Comparison of ENCODE assay signal across 12 cellular contexts in the genomic region with DNA sequence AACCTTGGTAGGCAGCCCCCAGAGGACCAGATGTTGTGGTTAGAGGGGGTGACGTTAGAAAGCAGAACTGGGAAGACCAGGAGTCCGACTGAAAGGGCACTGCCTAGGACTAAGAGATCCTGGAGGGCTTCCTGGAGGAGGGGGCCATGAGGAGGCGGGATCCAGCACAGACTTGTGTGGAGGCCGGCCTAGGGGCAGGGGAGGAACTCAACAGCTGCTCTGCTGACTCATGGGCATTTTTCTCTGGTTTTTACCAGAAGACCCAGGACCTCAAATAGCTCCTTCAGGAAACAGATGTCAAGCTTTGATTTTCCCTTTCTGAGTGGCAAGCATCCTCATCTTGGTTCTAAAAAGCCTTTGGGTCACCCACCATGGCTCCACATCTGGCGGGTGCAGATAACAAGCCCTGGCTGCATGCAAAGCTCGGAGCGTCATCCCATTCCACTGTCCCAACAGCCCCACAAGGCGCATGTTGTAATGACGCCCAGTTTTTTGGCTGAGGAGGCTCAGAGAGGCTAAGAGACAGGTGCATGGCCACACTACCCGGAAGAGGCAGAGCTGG. TPM values are rescaled to one million over a fixed set of nuclear protein-coding genes. Genes with fewer than 3 reads are reported as not detected.
DNase-seq lines count a peak whose midpoint lies in the region; ATAC-seq and TF ChIP-seq lines count a peak whose summit lies in the region.
"Had no signal": no experiment of that assay in that cellular context is flagged by ENCODE, and none has a peak within 500 bp of the region (broad histone marks: within the 10 kb centered on the region; RNA-seq: fewer than 3 reads in every experiment).

No MANE protein-coding gene starts in this region.

- no peaks in the 10 kb centered on the region for H3K9me3 ChIP-seq in CD8-positive, alpha-beta T cell (ENCODE audit: low read length)
- H3K9me3 ChIP-seq in H9 (ENCODE audit: control insufficient read depth, low read depth, low read length) (no peaks in the 10 kb centered on the region), left lung (no peaks in the 10 kb centered on the region)
- H3K9me3 ChIP-seq: right lobe of liver, suprapubic skin had no signal

- H3K4ac ChIP-seq in H9 (ENCODE audit: low read depth, low read length): no peak overlapping the region

- H3K36me3 Mint-ChIP-seq in CD8-positive, alpha-beta T cell: peaks cover 76% of the 10 kb centered on the region
- H3K36me3 Mint-ChIP-seq in H9 (ENCODE audit: insufficient read depth in 1 of 3, low read depth in 3 of 3): no peaks in the 10 kb centered on the region; a peak in 1 of 7 replicates
- H3K36me3 Mint-ChIP-seq in activated CD4-positive, alpha-beta memory T cell treated with anti-CD3 and anti-CD28 coated beads, Interleukin-2, amount 10 ng/mL, durations not matched to agents 7 days and 5 days (ENCODE audit: low read depth): peaks cover 52% of the 10 kb centered on the region

- no peaks in the 10 kb centered on the region for H3K23me2 ChIP-seq in H9 (ENCODE audit: insufficient read length, low read depth, low read length, poor library complexity, severe bottlenecking)

- intact Hi-C loops in CD8-positive, alpha-beta T cell (cut with DNase I, micrococcal nuclease): no loop called here
- intact Hi-C loops in left lung (cut with DNase I): loop anchor here in 1 of 2 donors (10.0 kb wide), 1 partner anchor 56 kb away; no protein-coding TSS in a partner anchor

- H3K4me3 Mint-ChIP-seq in CD8-positive, alpha-beta T cell: no peak overlapping the region
- H3K4me3 Mint-ChIP-seq in H9: no peak overlapping the region
- H3K4me3 Mint-ChIP-seq in activated CD4-positive, alpha-beta memory T cell treated with anti-CD3 and anti-CD28 coated beads, Interleukin-2, amount 10 ng/mL, durations not matched to agents 7 days and 5 days: no peak overlapping the region

- WGBS in H9 (ENCODE audit: extremely low coverage, insufficient read length, low lambda C conversion rate): no CpG with 5 or more reads among the region's 10 CpGs

- DNase-seq in CD8-positive, alpha-beta T cell: peak in 4 of 7 experiments; percentile 8 to 35 (median 16)
- peak; percentile 21 for DNase-seq in H9
- peak; percentile 15 for DNase-seq in activated CD4-positive, alpha-beta memory T cell treated with anti-CD3 and anti-CD28 coated beads, Interleukin-2, amount 10 ng/mL, durations not matched to agents 7 days and 5 days
- DNase-seq in left lung: no peak
- no peak for DNase-seq in HPDE6-E6E7 (ENCODE audit: extremely low spot score)
- DNase-seq in NK-92 treated with Interleukin-12 subunit alpha and Interleukin-12 subunit beta, amount 100 ng/mL, for 24 hours (lab: John Stamatoyannopoulos, UW): no peak
- DNase-seq in GM10266 (ENCODE audit: extremely low spot score): no peak
- DNase-seq: DMS79, NCI-H1105 treated with DMSO at 0.1 percent for 48 hours had no signal

- peaks cover 22% of the 10 kb centered on the region for H3K36me3 ChIP-seq in CD8-positive, alpha-beta T cell (ENCODE audit: insufficient read depth, low read length)
- H3K36me3 ChIP-seq in left lung: no peaks in the 10 kb centered on the region
- H3K36me3 ChIP-seq: right lobe of liver, suprapubic skin had no signal

- H2BK15ac ChIP-seq in H9 (ENCODE audit: low read depth, low read length): no peak overlapping the region

- no peak overlapping the region for H3K27ac ChIP-seq in CD8-positive, alpha-beta T cell (ENCODE audit: low read depth, low read length)
- H3K27ac ChIP-seq in H9 (ENCODE audit: insufficient read length, low read depth, low read length): no peak overlapping the region
- no peak overlapping the region for H3K27ac ChIP-seq in left lung
- H3K27ac ChIP-seq: right lobe of liver, suprapubic skin had no signal

- no peak overlapping the region for H4K5ac ChIP-seq in H9 (ENCODE audit: insufficient read length, low read depth, low read length)

- H3K79me2 ChIP-seq in H9 (ENCODE audit: insufficient read depth, low read length): no peaks in the 10 kb centered on the region

- no peak overlapping the region for H3K27ac Mint-ChIP-seq in CD8-positive, alpha-beta T cell
- H3K27ac Mint-ChIP-seq in H9: peak overlapping the region in 1 of 3 experiments; percentile 65; a peak in 1 of 7 replicates
- H3K27ac Mint-ChIP-seq in activated CD4-positive, alpha-beta memory T cell treated with anti-CD3 and anti-CD28 coated beads, Interleukin-2, amount 10 ng/mL, durations not matched to agents 7 days and 5 days: no peak overlapping the region

- H3K18ac ChIP-seq in H9 (ENCODE audit: insufficient read length, low read depth, low read length): no peak overlapping the region

- no peaks in the 10 kb centered on the region for H3K27me3 Mint-ChIP-seq in CD8-positive, alpha-beta T cell (ENCODE audit: low read depth)
- H3K27me3 Mint-ChIP-seq in H9 (ENCODE audit: low read depth): peaks cover 2% of the 10 kb centered on the region; the same call in 1 of the 2 replicates
- no peaks in the 10 kb centered on the region for H3K27me3 Mint-ChIP-seq in activated CD4-positive, alpha-beta memory T cell treated with anti-CD3 and anti-CD28 coated beads, Interleukin-2, amount 10 ng/mL, durations not matched to agents 7 days and 5 days

- H3K9ac ChIP-seq in H9 (ENCODE audit: extremely low read depth, insufficient read length, low read length): no peak overlapping the region

- no peaks in the 10 kb centered on the region for H4K20me1 ChIP-seq in H9 (ENCODE audit: control insufficient read depth, insufficient read depth, insufficient read length)

- H3K27me3 ChIP-seq in CD8-positive, alpha-beta T cell (ENCODE audit: insufficient read depth, low read length): no peaks in the 10 kb centered on the region
- H3K27me3 ChIP-seq in H9 (ENCODE audit: insufficient read depth, low read length) (no peaks in the 10 kb centered on the region), left lung (peaks cover 0 to 33% of the 10 kb centered on the region in 2 donors)
- H3K27me3 ChIP-seq: right lobe of liver had no signal

- H2AFZ ChIP-seq in H9 (ENCODE audit: low read length): no peak overlapping the region

- H2BK20ac ChIP-seq in H9 (ENCODE audit: low read depth, low read length, poor library complexity, severe bottlenecking): no peak overlapping the region

- no peak overlapping the region for H3T11ph ChIP-seq in H9 (ENCODE audit: low read length)

- H3K56ac ChIP-seq in H9 (ENCODE audit: insufficient read length, low read depth, low read length): no peak overlapping the region

- H4K8ac ChIP-seq in H9 (replicated peaks; ENCODE audit: insufficient read length, low read depth, low read length): no peak overlapping the region

- CTCF ChIA-PET in CD8-positive, alpha-beta T cell (lab: Charles Lee): interaction anchor here (1.1 kb wide), 1 partner anchor 58 kb away, joined by 5 read pairs; no protein-coding TSS in a partner anchor
- CTCF ChIA-PET in activated CD4-positive, alpha-beta memory T cell treated with anti-CD3 and anti-CD28 coated beads, Interleukin-2, amount 10 ng/mL, durations not matched to agents 7 days and 5 days (lab: Charles Lee): interaction anchor here (1.6 kb wide), 1 partner anchor 15 kb away, joined by 4 read pairs; no protein-coding TSS in a partner anchor

- no peak overlapping the region for H2AK5ac ChIP-seq in H9 (ENCODE audit: insufficient read length, low read length)

- no peak overlapping the region for H3K4me2 ChIP-seq in H9 (ENCODE audit: insufficient read depth, insufficient read length, low read length)

- TF ChIP-seq CTCF in CD8-positive, alpha-beta T cell (IDR thresholded peaks at IDR 0.05): no peak
- TF ChIP-seq CTCF in H9 (conservative IDR thresholded peaks at IDR 0.05) (no peak), left lung (IDR thresholded peaks at IDR 0.05) (no peak), GM10266 (IDR thresholded peaks at IDR 0.05; ENCODE audit: control insufficient read depth, insufficient read depth, low read depth, missing control alignments) (no peak)

- no peaks in the 10 kb centered on the region for H3K79me1 ChIP-seq in H9 (ENCODE audit: insufficient read depth, low read depth, low read length, poor library complexity, severe bottlenecking)

- POLR2A ChIA-PET in CD8-positive, alpha-beta T cell (lab: Charles Lee): interaction anchor here (0.8 kb wide), 1 partner anchor 196 kb away, joined by 3 read pairs; no protein-coding TSS in a partner anchor
- POLR2A ChIA-PET in activated CD4-positive, alpha-beta memory T cell treated with anti-CD3 and anti-CD28 coated beads, Interleukin-2, amount 10 ng/mL, durations not matched to agents 7 days and 5 days (lab: Charles Lee): interaction anchor here (0.7 to 1.5 kb wide), 2 partner anchors 16 to 29 kb away, joined by 3 read pairs; a partner anchor contains a TSS

- no peak overlapping the region for H3K4me3 ChIP-seq in CD8-positive, alpha-beta T cell (ENCODE audit: low read depth, low read length)
- H3K4me3 ChIP-seq in left lung: no peak overlapping the region
- H3K4me3 ChIP-seq: right lobe of liver, suprapubic skin had no signal

- no peak overlapping the region for H3K23ac ChIP-seq in H9 (ENCODE audit: insufficient read length, low read depth, low read length)

- H3K4me1 Mint-ChIP-seq in CD8-positive, alpha-beta T cell (ENCODE audit: low read depth): peaks cover 54% of the 10 kb centered on the region
- H3K4me1 Mint-ChIP-seq in H9: peaks cover 0 to 3% of the 10 kb centered on the region in 2 experiments; a peak in 1 of 4 replicates
- peaks cover 38% of the 10 kb centered on the region for H3K4me1 Mint-ChIP-seq in activated CD4-positive, alpha-beta memory T cell treated with anti-CD3 and anti-CD28 coated beads, Interleukin-2, amount 10 ng/mL, durations not matched to agents 7 days and 5 days

- ATAC-seq in CD8-positive, alpha-beta T cell: no peak
- ATAC-seq in left lung (peak; percentile 26), SK-N-SH treated with all-trans-retinoic acid at 6 μM for 48 hours (no peak)
- ATAC-seq: right lobe of liver had no signal

- H2BK120ac ChIP-seq in H9 (ENCODE audit: low read depth, low read length, poor library complexity, severe bottlenecking): no peak overlapping the region

- H3K14ac ChIP-seq in H9 (ENCODE audit: insufficient read depth, low read length): no peak overlapping the region; the same call in 1 of the 2 replicates

- no peaks in the 10 kb centered on the region for H3K9me3 Mint-ChIP-seq in CD8-positive, alpha-beta T cell
- no peaks in the 10 kb centered on the region for H3K9me3 Mint-ChIP-seq in H9
- no peaks in the 10 kb centered on the region for H3K9me3 Mint-ChIP-seq in activated CD4-positive, alpha-beta memory T cell treated with anti-CD3 and anti-CD28 coated beads, Interleukin-2, amount 10 ng/mL, durations not matched to agents 7 days and 5 days

- H2BK12ac ChIP-seq in H9 (ENCODE audit: insufficient read length, low read depth, low read length): no peak overlapping the region

- H3K4me1 ChIP-seq in CD8-positive, alpha-beta T cell (ENCODE audit: insufficient read depth, low read length): peaks cover 19% of the 10 kb centered on the region
- H3K4me1 ChIP-seq in H9 (ENCODE audit: insufficient read depth, low read length) (no peaks in the 10 kb centered on the region), left lung (peaks cover 0 to 17% of the 10 kb centered on the region in 2 donors)
- H3K4me1 ChIP-seq: right lobe of liver, suprapubic skin had no signal

- H2BK5ac ChIP-seq in H9 (ENCODE audit: insufficient read length, low read length): no peak overlapping the region

- no peak overlapping the region for H4K91ac ChIP-seq in H9 (ENCODE audit: insufficient read length, low read depth, low read length)

RNA-seq across cellular contexts. Expression of a gene that starts 29.0 kb away (rescaled TPM):
- total RNA-seq in CD8-positive, alpha-beta T cell: 100 to 1,000 TPM; 113 to 121 TPM
- total RNA-seq in H9 (2021): 0.07 and 0.11 TPM in 2 replicates
- total RNA-seq in activated CD4-positive, alpha-beta memory T cell treated with anti-CD3 and anti-CD28 coated beads, Interleukin-2, amount 10 ng/mL, durations not matched to agents 7 days and 5 days: 10 to 100 TPM; 29.2 to 29.5 TPM
- total RNA-seq in left lung: 1 to 10 TPM; 3.9 to 4.2 TPM

Comparison
In these comparisons a context has a peak if more than half of its experiments do, and no peak if none do; other contexts are left out.
1. DNase-seq: peak in CD8-positive, alpha-beta T cell (4 of 7), H9 (single experiment) and activated CD4-positive, alpha-beta memory T cell treated with anti-CD3 and anti-CD28 coated beads, Interleukin-2, amount 10 ng/mL, durations not matched to agents 7 days and 5 days (single experiment); none in left lung (0 of 2), HPDE6-E6E7 (single experiment), NK-92 treated with Interleukin-12 subunit alpha and Interleukin-12 subunit beta, amount 100 ng/mL, for 24 hours (single experiment) and GM10266 (single experiment).
2. RNA of a gene that starts 29.0 kb away (total RNA-seq): 113 to 121 TPM in CD8-positive, alpha-beta T cell and 29.2 to 29.5 TPM in activated CD4-positive, alpha-beta memory T cell treated with anti-CD3 and anti-CD28 coated beads, Interleukin-2, amount 10 ng/mL, durations not matched to agents 7 days and 5 days; 3.9 to 4.2 TPM in left lung and 0.07 to 0.11 TPM in H9; every median in the first group is over 4 times any median in the second.